ENCODE assay signal across 1 cellular context in the genomic region with DNA sequence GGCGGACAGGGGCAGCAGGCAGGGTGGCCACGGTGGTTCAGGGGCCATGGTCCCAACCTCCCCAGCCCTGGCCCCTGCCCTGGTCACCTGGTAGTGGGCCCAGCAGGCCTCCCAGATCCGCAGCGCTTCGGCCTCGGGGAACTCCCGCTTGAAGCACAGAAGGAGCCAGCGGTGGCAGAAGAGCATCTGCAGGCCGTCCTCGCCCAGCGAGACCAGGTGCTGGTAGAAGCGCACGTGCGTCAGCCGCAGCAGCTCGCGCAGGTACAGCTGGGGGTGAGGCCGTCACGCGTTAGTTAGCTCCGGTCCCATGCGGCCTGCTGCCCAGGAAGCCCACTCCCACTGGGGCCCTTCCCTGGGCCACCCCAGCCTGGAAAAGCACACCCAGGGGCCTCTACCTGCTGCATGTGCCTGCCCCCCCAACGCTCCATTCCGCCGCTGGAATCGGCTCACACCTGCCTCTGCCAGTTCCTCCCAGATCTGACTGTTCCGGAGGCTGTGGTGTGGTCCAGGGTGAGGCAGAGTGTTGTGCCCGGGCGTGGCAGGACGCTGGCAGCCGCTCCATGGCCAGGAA.
TF ChIP-seq lines count a peak whose summit lies in the region.

No MANE protein-coding gene starts in this region.

TF ChIP-seq in HepG2, 621 proteins besides CTCF, POLR2A, EP300 and RAD21 (continued from another document):
- TF ChIP-seq, protein P1, sequence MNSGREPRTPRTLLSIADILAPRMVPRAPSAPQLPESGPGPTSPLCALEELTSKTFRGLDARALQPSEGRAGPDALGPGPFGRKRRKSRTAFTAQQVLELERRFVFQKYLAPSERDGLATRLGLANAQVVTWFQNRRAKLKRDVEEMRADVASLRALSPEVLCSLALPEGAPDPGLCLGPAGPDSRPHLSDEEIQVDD (CRISPR knock-in tag; IDR thresholded peaks at IDR 0.05; ENCODE audit: borderline replicate concordance) = no peak
- peak; percentile 50 for TF ChIP-seq AGO2 (optimal IDR thresholded peaks at IDR 0.05; ENCODE audit: low read depth, low read length)
TF ChIP-seq in HepG2: peak in this region for 1.
